Comparison of ENCODE assay signal across 25 cellular contexts in genomic region chr2:37969731-37970130, GRCh38. TPM values are rescaled to one million over a fixed set of nuclear protein-coding genes. Genes with fewer than 3 reads are reported as not detected.
DNase-seq lines count a peak whose midpoint lies in the region; FAIRE-seq and TF ChIP-seq lines count a peak whose summit lies in the region.
"Had no signal": no experiment of that assay in that cellular context is flagged by ENCODE, and none has a peak within 500 bp of the region (broad histone marks: within the 10 kb centered on the region; RNA-seq: fewer than 3 reads in every experiment).

No MANE protein-coding gene starts in this region.

- no peak overlapping the region for H4K8ac ChIP-seq in H9 (replicated peaks; ENCODE audit: insufficient read length, low read depth, low read length)

- H2BK12ac ChIP-seq in H9 (ENCODE audit: insufficient read length, low read depth, low read length): no peak overlapping the region

- no peak for DNase-seq in H9
- DNase-seq in astrocyte (ENCODE audit: low read depth): no peak
- DNase-seq in NCI-H524 treated with DMSO at 0.1 percent for 48 hours (lab: John Stamatoyannopoulos, UW): no peak
- no peak for DNase-seq in activated CD4-positive, alpha-beta memory T cell treated with anti-CD3 and anti-CD28 coated beads for 36 hours
- DNase-seq: 8988T; ACHN; BE2C; C1 segment of cervical spinal cord; CD4-positive, alpha-beta memory T cell; CD4-positive, CD25-positive, alpha-beta regulatory T cell; CD8-positive, alpha-beta memory T cell; COR-L47; DMS 273 treated with DMSO at 0.1 percent for 48 hours; DMS153; DMS53; DMS79; DND-41; EL; GDM1 had no signal

- no peaks in the 10 kb centered on the region for H3K79me2 ChIP-seq in H9 (ENCODE audit: insufficient read depth, low read length)
- no peaks in the 10 kb centered on the region for H3K79me2 ChIP-seq in astrocyte (ENCODE audit: insufficient read depth, low read length)

- H3K9me3 Mint-ChIP-seq in H9 (peaks cover 6 to 10% of the 10 kb centered on the region in 2 experiments; a peak in 4 of 5 replicates), astrocyte (ENCODE audit: unreplicated experiment) (peaks cover 3% of the 10 kb centered on the region)
- peaks cover 9% of the 10 kb centered on the region for H3K9me3 Mint-ChIP-seq in activated CD4-positive, alpha-beta memory T cell treated with anti-CD3 and anti-CD28 coated beads for 36 hours

- peaks cover 4 to 18% (median 8%) of the 10 kb centered on the region in 3 experiments; a peak in 6 of 7 replicates for H3K36me3 Mint-ChIP-seq in H9 (ENCODE audit: insufficient read depth in 1 of 3, low read depth in 3 of 3)
- H3K36me3 Mint-ChIP-seq in astrocyte (ENCODE audit: low read depth, unreplicated experiment): peaks cover 1% of the 10 kb centered on the region
- peaks cover 12% of the 10 kb centered on the region for H3K36me3 Mint-ChIP-seq in activated CD4-positive, alpha-beta memory T cell treated with anti-CD3 and anti-CD28 coated beads for 36 hours

- H2BK120ac ChIP-seq in H9 (ENCODE audit: low read depth, low read length, poor library complexity, severe bottlenecking): no peak overlapping the region

- no peak overlapping the region for H3T11ph ChIP-seq in H9 (ENCODE audit: low read length)

- intact Hi-C loops in activated CD4-positive, alpha-beta memory T cell treated with anti-CD3 and anti-CD28 coated beads for 36 hours (cut with micrococcal nuclease): no loop called here

- H4K20me1 ChIP-seq in H9 (ENCODE audit: control insufficient read depth, insufficient read depth, insufficient read length) (no peaks in the 10 kb centered on the region), astrocyte (ENCODE audit: insufficient read depth, low read length) (no peaks in the 10 kb centered on the region)
- H4K20me1 ChIP-seq: BLaER1 had no signal

- H2AFZ ChIP-seq in H9 (ENCODE audit: low read length) (no peak overlapping the region), astrocyte (ENCODE audit: low read depth, low read length) (no peak overlapping the region)

- no peak for TF ChIP-seq CTCF in H9 (conservative IDR thresholded peaks at IDR 0.05)
- TF ChIP-seq CTCF in HEK293 (tag by site-specific recombination; IDR thresholded peaks at IDR 0.05): no peak
- TF ChIP-seq CTCF in astrocyte (IDR thresholded peaks at IDR 0.05; ENCODE audit: insufficient read depth, low read depth, low read length): no peak

- H3K27me3 ChIP-seq in H9 (ENCODE audit: insufficient read depth, low read length): no peaks in the 10 kb centered on the region
- no peaks in the 10 kb centered on the region for H3K27me3 ChIP-seq in astrocyte (ENCODE audit: insufficient read depth, low read length)
- H3K27me3 ChIP-seq: BLaER1 had no signal

- no peak overlapping the region for H2BK20ac ChIP-seq in H9 (ENCODE audit: low read depth, low read length, poor library complexity, severe bottlenecking)

- H3K4me1 ChIP-seq in H9 (ENCODE audit: insufficient read depth, low read length) (no peaks in the 10 kb centered on the region), HEK293 (ENCODE audit: control insufficient read depth, insufficient read depth, low read length) (no peaks in the 10 kb centered on the region), astrocyte (ENCODE audit: insufficient read depth, low read length) (no peaks in the 10 kb centered on the region)
- H3K4me1 ChIP-seq: BE2C, BLaER1 had no signal

- no peak overlapping the region for H3K23ac ChIP-seq in H9 (ENCODE audit: insufficient read length, low read depth, low read length)

- H3K4ac ChIP-seq in H9 (ENCODE audit: low read depth, low read length): no peak overlapping the region

- no peak for FAIRE-seq in astrocyte (lab: Jason Lieb, UNC)
- FAIRE-seq: GM12878, GM12892, GM18507 had no signal

- H3K4me2 ChIP-seq in H9 (ENCODE audit: insufficient read depth, insufficient read length, low read length) (no peak overlapping the region), astrocyte (ENCODE audit: low read length) (no peak overlapping the region)
- H3K4me2 ChIP-seq: BLaER1 had no signal

- no peak overlapping the region for H2BK5ac ChIP-seq in H9 (ENCODE audit: insufficient read length, low read length)

- H3K56ac ChIP-seq in H9 (ENCODE audit: insufficient read length, low read depth, low read length): no peak overlapping the region

- no peak overlapping the region for H3K14ac ChIP-seq in H9 (ENCODE audit: insufficient read depth, low read length)

- H3K23me2 ChIP-seq in H9 (ENCODE audit: insufficient read length, low read depth, low read length, poor library complexity, severe bottlenecking): no peaks in the 10 kb centered on the region

- H3K27ac ChIP-seq in H9 (ENCODE audit: insufficient read length, low read depth, low read length) (no peak overlapping the region), HEK293 (ENCODE audit: extremely low read depth, low read depth, low read length) (no peak overlapping the region), astrocyte (ENCODE audit: low read depth, low read length) (no peak overlapping the region)
- H3K27ac ChIP-seq: BLaER1 had no signal

- no peak overlapping the region for H2AK5ac ChIP-seq in H9 (ENCODE audit: insufficient read length, low read length)

- no peak overlapping the region for H2BK15ac ChIP-seq in H9 (ENCODE audit: low read depth, low read length)

- peaks cover 14 to 21% of the 10 kb centered on the region in 2 experiments for H3K4me1 Mint-ChIP-seq in H9
- no peaks in the 10 kb centered on the region for H3K4me1 Mint-ChIP-seq in astrocyte (ENCODE audit: low read depth, unreplicated experiment)
- no peaks in the 10 kb centered on the region for H3K4me1 Mint-ChIP-seq in activated CD4-positive, alpha-beta memory T cell treated with anti-CD3 and anti-CD28 coated beads for 36 hours (ENCODE audit: low read depth)
- H3K4me1 Mint-ChIP-seq: CD4-positive, CD25-positive, alpha-beta regulatory T cell; CD8-positive, alpha-beta memory T cell had no signal

- H3K9me3 ChIP-seq in H9 (ENCODE audit: control insufficient read depth, low read depth, low read length) (no peaks in the 10 kb centered on the region), HEK293 (ENCODE audit: control insufficient read depth, insufficient read depth, low read depth, low read length) (no peaks in the 10 kb centered on the region), astrocyte (ENCODE audit: insufficient read depth, low read depth, low read length) (no peaks in the 10 kb centered on the region)
- H3K9me3 ChIP-seq: BE2C had no signal

- no peak overlapping the region for H4K91ac ChIP-seq in H9 (ENCODE audit: insufficient read length, low read depth, low read length)

- H3K27ac Mint-ChIP-seq in H9 (peak overlapping the region in 2 of 3 experiments; percentile 12 to 64; a peak in 3 of 7 replicates), astrocyte (ENCODE audit: unreplicated experiment) (peak overlapping the region; percentile 23)
- H3K27ac Mint-ChIP-seq in activated CD4-positive, alpha-beta memory T cell treated with anti-CD3 and anti-CD28 coated beads for 36 hours: no peak overlapping the region
- H3K27ac Mint-ChIP-seq: CD4-positive, CD25-positive, alpha-beta regulatory T cell; CD8-positive, alpha-beta memory T cell had no signal

- H3K9ac ChIP-seq in H9 (ENCODE audit: extremely low read depth, insufficient read length, low read length): no peak overlapping the region
- H3K9ac ChIP-seq in astrocyte (ENCODE audit: low read length): no peak overlapping the region
- H3K9ac ChIP-seq: BLaER1 had no signal

- CTCF ChIA-PET in HEK293 (lab: Yijun Ruan, JAX): interaction anchor here (1.0 kb wide), 1 partner anchor 8 kb away, joined by 4 read pairs; no protein-coding TSS in a partner anchor
- CTCF ChIA-PET in activated CD4-positive, alpha-beta memory T cell treated with anti-CD3 and anti-CD28 coated beads for 36 hours (lab: Charles Lee): no interaction called here

- POLR2A ChIA-PET in HEK293 (lab: Yijun Ruan, JAX): no interaction called here
- POLR2A ChIA-PET in activated CD4-positive, alpha-beta memory T cell treated with anti-CD3 and anti-CD28 coated beads for 36 hours (lab: Charles Lee): no interaction called here

- H3K4me3 Mint-ChIP-seq in H9: no peak overlapping the region
- H3K4me3 Mint-ChIP-seq in astrocyte (ENCODE audit: unreplicated experiment): no peak overlapping the region
- H3K4me3 Mint-ChIP-seq in activated CD4-positive, alpha-beta memory T cell treated with anti-CD3 and anti-CD28 coated beads for 36 hours: no peak overlapping the region
- H3K4me3 Mint-ChIP-seq: CD14-positive monocyte; CD4-positive, alpha-beta memory T cell; CD4-positive, CD25-positive, alpha-beta regulatory T cell; CD8-positive, alpha-beta memory T cell had no signal

- no peak overlapping the region for H4K5ac ChIP-seq in H9 (ENCODE audit: insufficient read length, low read depth, low read length)

- no peak overlapping the region for H3K4me3 ChIP-seq in HEK293 (ENCODE audit: low read depth, low read length)
- no peak overlapping the region for H3K4me3 ChIP-seq in astrocyte (ENCODE audit: insufficient read depth, low read depth, low read length)
- H3K4me3 ChIP-seq: BLaER1, GM12878 had no signal

- H3K36me3 ChIP-seq in HEK293 (ENCODE audit: control insufficient read depth in 2 of 2, insufficient read depth in 1 of 2, low read length in 2 of 2): no peaks in the 10 kb centered on the region
- H3K36me3 ChIP-seq in astrocyte (ENCODE audit: insufficient read depth, low read length): no peaks in the 10 kb centered on the region
- H3K36me3 ChIP-seq: BE2C, BLaER1 had no signal

- H3K27me3 Mint-ChIP-seq in H9 (ENCODE audit: low read depth) (no peaks in the 10 kb centered on the region; the same call in 1 of the 2 replicates), astrocyte (ENCODE audit: low read depth, unreplicated experiment) (no peaks in the 10 kb centered on the region)
- H3K27me3 Mint-ChIP-seq in activated CD4-positive, alpha-beta memory T cell treated with anti-CD3 and anti-CD28 coated beads for 36 hours: peaks cover 5% of the 10 kb centered on the region

- no peak overlapping the region for H3K18ac ChIP-seq in H9 (ENCODE audit: insufficient read length, low read depth, low read length)

- H3K79me1 ChIP-seq in H9 (ENCODE audit: insufficient read depth, low read depth, low read length, poor library complexity, severe bottlenecking): no peaks in the 10 kb centered on the region

TF ChIP-seq in HEK293, 187 proteins besides CTCF, POLR2A, EP300 and RAD21:
- TF ChIP-seq PRDM1 (tag by site-specific recombination; IDR thresholded peaks at IDR 0.05): peak; percentile 98
- no peak for TF ChIP-seq ZNF391 (tag by site-specific recombination; IDR thresholded peaks at IDR 0.05; ENCODE audit: borderline replicate concordance, low read depth)

RNA-seq across cellular contexts. Expression of gene RMDN2, which starts 44.6 kb away (rescaled TPM):
- total RNA-seq in H9 (2021): 2.6 and 2.8 TPM in 2 replicates
- total RNA-seq in astrocyte: 4.7 and 5.1 TPM in 2 replicates
- total RNA-seq in activated CD4-positive, alpha-beta memory T cell treated with anti-CD3 and anti-CD28 coated beads for 36 hours: 1 to 10 TPM; 1.8 to 2.1 TPM
